In genomic region chr16:47392114-47392513, GRCh38 we compare ENCODE assay signal across 1 cellular context.
TF ChIP-seq lines count a peak whose summit lies in the region.

No MANE protein-coding gene starts in this region.

TF ChIP-seq in K562, 482 proteins besides CTCF, POLR2A, EP300 and RAD21 (continued from another document):
- TF ChIP-seq, protein P1, sequence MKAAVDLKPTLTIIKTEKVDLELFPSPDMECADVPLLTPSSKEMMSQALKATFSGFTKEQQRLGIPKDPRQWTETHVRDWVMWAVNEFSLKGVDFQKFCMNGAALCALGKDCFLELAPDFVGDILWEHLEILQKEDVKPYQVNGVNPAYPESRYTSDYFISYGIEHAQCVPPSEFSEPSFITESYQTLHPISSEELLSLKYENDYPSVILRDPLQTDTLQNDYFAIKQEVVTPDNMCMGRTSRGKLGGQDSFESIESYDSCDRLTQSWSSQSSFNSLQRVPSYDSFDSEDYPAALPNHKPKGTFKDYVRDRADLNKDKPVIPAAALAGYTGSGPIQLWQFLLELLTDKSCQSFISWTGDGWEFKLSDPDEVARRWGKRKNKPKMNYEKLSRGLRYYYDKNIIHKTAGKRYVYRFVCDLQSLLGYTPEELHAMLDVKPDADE (conservative IDR thresholded peaks at IDR 0.05; ENCODE audit: control insufficient read depth, low read depth, low read length), result no peak
- TF ChIP-seq CHD1 (IDR thresholded peaks at IDR 0.05; ENCODE audit: low read length) (no peak), NFIX (CRISPR knock-in tag; IDR thresholded peaks at IDR 0.05; ENCODE audit: low read depth) (no peak), RBM34 (IDR thresholded peaks at IDR 0.05; ENCODE audit: borderline replicate concordance, insufficient read depth, low read length) (no peak), LEF1 (IDR thresholded peaks at IDR 0.05) (peak; percentile 24; the same call in 1 of the 2 replicates), POLR2AphosphoS2 (IDR thresholded peaks at IDR 0.05; ENCODE audit: low read length) (no peak), ZNF778 (CRISPR knock-in tag; IDR thresholded peaks at IDR 0.05) (no peak), SMARCA4 (IDR thresholded peaks at IDR 0.05) (peak; percentile 81), ZSCAN32 (CRISPR knock-in tag; IDR thresholded peaks at IDR 0.05) (no peak), TEAD2 (tag; IDR thresholded peaks at IDR 0.05) (no peak), ZNF655 (CRISPR knock-in tag; IDR thresholded peaks at IDR 0.05) (no peak), ZNF445 (CRISPR knock-in tag; IDR thresholded peaks at IDR 0.05; ENCODE audit: low read depth) (no peak), ILF3 (IDR thresholded peaks at IDR 0.05; ENCODE audit: borderline replicate concordance) (no peak), SAFB2 (IDR thresholded peaks at IDR 0.05; ENCODE audit: borderline replicate concordance, low read depth, low read length, severe bottlenecking) (no peak), FOXK2 (conservative IDR thresholded peaks at IDR 0.05 in 1 of 2, IDR thresholded peaks at IDR 0.05 in 1 of 2; ENCODE audit: low read depth in 2 of 2) (peak; percentile 34 to 52; a peak in 1 of 4 replicates), EHMT2 (IDR thresholded peaks at IDR 0.05) (no peak), NR2F6 (CRISPR knock-in tag; IDR thresholded peaks at IDR 0.05) (no peak), RNF2 (IDR thresholded peaks at IDR 0.05) (peak; percentile 62; the same call in 1 of the 2 replicates), HDAC2 (IDR thresholded peaks at IDR 0.05) (peak; percentile 46; the same call in 1 of the 2 replicates), CREB3 (tag; conservative IDR thresholded peaks at IDR 0.05; ENCODE audit: low read depth) (no peak), NBN (IDR thresholded peaks at IDR 0.05; ENCODE audit: low read depth) (peak; percentile 91), BRD4 (IDR thresholded peaks at IDR 0.05) (no peak), FOXA3 (CRISPR knock-in tag; conservative IDR thresholded peaks at IDR 0.05 in 1 of 2, IDR thresholded peaks at IDR 0.05 in 1 of 2) (peak; percentile 79 to 90)
- TF ChIP-seq, protein P2, sequence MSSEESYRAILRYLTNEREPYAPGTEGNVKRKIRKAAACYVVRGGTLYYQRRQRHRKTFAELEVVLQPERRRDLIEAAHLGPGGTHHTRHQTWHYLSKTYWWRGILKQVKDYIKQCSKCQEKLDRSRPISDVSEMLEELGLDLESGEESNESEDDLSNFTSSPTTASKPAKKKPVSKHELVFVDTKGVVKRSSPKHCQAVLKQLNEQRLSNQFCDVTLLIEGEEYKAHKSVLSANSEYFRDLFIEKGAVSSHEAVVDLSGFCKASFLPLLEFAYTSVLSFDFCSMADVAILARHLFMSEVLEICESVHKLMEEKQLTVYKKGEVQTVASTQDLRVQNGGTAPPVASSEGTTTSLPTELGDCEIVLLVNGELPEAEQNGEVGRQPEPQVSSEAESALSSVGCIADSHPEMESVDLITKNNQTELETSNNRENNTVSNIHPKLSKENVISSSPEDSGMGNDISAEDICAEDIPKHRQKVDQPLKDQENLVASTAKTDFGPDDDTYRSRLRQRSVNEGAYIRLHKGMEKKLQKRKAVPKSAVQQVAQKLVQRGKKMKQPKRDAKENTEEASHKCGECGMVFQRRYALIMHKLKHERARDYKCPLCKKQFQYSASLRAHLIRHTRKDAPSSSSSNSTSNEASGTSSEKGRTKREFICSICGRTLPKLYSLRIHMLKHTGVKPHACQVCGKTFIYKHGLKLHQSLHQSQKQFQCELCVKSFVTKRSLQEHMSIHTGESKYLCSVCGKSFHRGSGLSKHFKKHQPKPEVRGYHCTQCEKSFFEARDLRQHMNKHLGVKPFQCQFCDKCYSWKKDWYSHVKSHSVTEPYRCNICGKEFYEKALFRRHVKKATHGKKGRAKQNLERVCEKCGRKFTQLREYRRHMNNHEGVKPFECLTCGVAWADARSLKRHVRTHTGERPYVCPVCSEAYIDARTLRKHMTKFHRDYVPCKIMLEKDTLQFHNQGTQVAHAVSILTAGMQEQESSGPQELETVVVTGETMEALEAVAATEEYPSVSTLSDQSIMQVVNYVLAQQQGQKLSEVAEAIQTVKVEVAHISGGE (CRISPR knock-in tag; IDR thresholded peaks at IDR 0.05), result no peak
- TF ChIP-seq, protein P3, sequence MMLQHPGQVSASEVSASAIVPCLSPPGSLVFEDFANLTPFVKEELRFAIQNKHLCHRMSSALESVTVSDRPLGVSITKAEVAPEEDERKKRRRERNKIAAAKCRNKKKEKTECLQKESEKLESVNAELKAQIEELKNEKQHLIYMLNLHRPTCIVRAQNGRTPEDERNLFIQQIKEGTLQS (IDR thresholded peaks at IDR 0.05), result no peak
- TF ChIP-seq, protein P3 (CRISPR knock-in tag; conservative IDR thresholded peaks at IDR 0.05), result no peak
- TF ChIP-seq, protein P4, sequence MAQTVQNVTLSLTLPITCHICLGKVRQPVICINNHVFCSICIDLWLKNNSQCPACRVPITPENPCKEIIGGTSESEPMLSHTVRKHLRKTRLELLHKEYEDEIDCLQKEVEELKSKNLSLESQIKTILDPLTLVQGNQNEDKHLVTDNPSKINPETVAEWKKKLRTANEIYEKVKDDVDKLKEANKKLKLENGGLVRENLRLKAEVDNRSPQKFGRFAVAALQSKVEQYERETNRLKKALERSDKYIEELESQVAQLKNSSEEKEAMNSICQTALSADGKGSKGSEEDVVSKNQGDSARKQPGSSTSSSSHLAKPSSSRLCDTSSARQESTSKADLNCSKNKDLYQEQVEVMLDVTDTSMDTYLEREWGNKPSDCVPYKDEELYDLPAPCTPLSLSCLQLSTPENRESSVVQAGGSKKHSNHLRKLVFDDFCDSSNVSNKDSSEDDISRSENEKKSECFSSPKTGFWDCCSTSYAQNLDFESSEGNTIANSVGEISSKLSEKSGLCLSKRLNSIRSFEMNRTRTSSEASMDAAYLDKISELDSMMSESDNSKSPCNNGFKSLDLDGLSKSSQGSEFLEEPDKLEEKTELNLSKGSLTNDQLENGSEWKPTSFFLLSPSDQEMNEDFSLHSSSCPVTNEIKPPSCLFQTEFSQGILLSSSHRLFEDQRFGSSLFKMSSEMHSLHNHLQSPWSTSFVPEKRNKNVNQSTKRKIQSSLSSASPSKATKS (CRISPR knock-in tag; IDR thresholded peaks at IDR 0.05), result no peak
- TF ChIP-seq, protein P5, sequence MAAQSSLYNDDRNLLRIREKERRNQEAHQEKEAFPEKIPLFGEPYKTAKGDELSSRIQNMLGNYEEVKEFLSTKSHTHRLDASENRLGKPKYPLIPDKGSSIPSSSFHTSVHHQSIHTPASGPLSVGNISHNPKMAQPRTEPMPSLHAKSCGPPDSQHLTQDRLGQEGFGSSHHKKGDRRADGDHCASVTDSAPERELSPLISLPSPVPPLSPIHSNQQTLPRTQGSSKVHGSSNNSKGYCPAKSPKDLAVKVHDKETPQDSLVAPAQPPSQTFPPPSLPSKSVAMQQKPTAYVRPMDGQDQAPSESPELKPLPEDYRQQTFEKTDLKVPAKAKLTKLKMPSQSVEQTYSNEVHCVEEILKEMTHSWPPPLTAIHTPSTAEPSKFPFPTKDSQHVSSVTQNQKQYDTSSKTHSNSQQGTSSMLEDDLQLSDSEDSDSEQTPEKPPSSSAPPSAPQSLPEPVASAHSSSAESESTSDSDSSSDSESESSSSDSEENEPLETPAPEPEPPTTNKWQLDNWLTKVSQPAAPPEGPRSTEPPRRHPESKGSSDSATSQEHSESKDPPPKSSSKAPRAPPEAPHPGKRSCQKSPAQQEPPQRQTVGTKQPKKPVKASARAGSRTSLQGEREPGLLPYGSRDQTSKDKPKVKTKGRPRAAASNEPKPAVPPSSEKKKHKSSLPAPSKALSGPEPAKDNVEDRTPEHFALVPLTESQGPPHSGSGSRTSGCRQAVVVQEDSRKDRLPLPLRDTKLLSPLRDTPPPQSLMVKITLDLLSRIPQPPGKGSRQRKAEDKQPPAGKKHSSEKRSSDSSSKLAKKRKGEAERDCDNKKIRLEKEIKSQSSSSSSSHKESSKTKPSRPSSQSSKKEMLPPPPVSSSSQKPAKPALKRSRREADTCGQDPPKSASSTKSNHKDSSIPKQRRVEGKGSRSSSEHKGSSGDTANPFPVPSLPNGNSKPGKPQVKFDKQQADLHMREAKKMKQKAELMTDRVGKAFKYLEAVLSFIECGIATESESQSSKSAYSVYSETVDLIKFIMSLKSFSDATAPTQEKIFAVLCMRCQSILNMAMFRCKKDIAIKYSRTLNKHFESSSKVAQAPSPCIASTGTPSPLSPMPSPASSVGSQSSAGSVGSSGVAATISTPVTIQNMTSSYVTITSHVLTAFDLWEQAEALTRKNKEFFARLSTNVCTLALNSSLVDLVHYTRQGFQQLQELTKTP (IDR thresholded peaks at IDR 0.05; ENCODE audit: low read depth in 1 of 2, partially characterized antibody in 2 of 2), result peak in 1 of 2 experiments; percentile 60
- TF ChIP-seq, protein P6, sequence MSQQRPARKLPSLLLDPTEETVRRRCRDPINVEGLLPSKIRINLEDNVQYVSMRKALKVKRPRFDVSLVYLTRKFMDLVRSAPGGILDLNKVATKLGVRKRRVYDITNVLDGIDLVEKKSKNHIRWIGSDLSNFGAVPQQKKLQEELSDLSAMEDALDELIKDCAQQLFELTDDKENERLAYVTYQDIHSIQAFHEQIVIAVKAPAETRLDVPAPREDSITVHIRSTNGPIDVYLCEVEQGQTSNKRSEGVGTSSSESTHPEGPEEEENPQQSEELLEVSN (IDR thresholded peaks at IDR 0.05; ENCODE audit: borderline replicate concordance in 1 of 2, extremely low read depth in 1 of 2, insufficient read depth in 1 of 2, insufficient read length in 1 of 2, low read depth in 1 of 2, low read length in 1 of 2, poor library complexity in 1 of 2, severe bottlenecking in 1 of 2), result no peak
